In the genomic region with DNA sequence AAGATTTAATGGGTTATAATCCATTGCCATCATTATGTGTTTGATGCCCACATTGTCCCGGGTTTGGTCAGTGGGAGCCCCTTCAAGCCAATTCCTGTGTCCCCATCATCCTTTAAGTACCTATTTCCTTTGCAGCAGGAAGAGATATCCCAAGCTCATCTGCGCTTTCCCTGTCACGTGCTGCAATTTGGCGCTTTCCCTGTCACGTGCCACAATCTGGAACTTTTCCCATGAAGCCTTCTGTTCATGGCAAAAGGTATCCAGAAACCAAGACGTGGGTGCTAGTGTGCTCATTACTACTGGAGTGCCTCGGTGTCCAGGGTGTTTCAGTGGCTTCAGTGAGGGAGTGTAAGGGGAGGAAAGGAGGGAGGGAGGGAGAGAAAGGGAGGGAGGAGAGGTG, we compare ENCODE assay signal across 20 cellular contexts.
A peak's percentile ranks its signal among the peaks of the same experiment; 100 is the strongest.
DNase-seq lines count a peak whose midpoint lies in the region; ATAC-seq, FAIRE-seq and TF ChIP-seq lines count a peak whose summit lies in the region.
"Had no signal": no experiment of that assay in that cellular context is flagged by ENCODE, and none has a peak within 500 bp of the region (broad histone marks: within the 10 kb centered on the region; RNA-seq: fewer than 3 reads in every experiment).

No MANE protein-coding gene starts in this region.

- H3K9me1 ChIP-seq in IMR-90 (ENCODE audit: insufficient read depth, low read length) = peaks cover 5% of the 10 kb centered on the region
- H3K9me1 ChIP-seq in K562 (ENCODE audit: control insufficient read depth, insufficient read depth, low read length) = no peaks in the 10 kb centered on the region

- no peak overlapping the region for H3K9ac ChIP-seq in IMR-90 (ENCODE audit: low read depth, low read length)
- no peak overlapping the region for H3K9ac ChIP-seq in K562 (ENCODE audit: insufficient read depth in 1 of 2, low read depth in 2 of 2, low read length in 2 of 2)
- no peak overlapping the region for H3K9ac ChIP-seq in endodermal cell (ENCODE audit: extremely low read depth, low read length, poor library complexity, severe bottlenecking)
- H3K9ac ChIP-seq: BLaER1 treated with 17β-estradiol and CSF1 and Interleukin-3, amounts not matched to agents 10 nM and 100 nM had no signal

- DNase-seq in IMR-90 (no peak), K562 (ENCODE audit: extremely low read depth in 1 of 4, low spot score in 3 of 4) (no peak), mesenteric fat pad (ENCODE audit: low spot score) (peak; percentile 8), upper lobe of right lung (peak; percentile 5), COLO829 (ENCODE audit: low spot score) (no peak), endodermal cell (no peak), NCI-H1436 (lab: John Stamatoyannopoulos, UW) (no peak)
- DNase-seq: DMS153, DMS79, GDM1, H9 had no signal

- H2AK5ac ChIP-seq in IMR-90 (ENCODE audit: low read depth, low read length) = peak overlapping the region; percentile 90

- H3K14ac ChIP-seq in IMR-90 (replicated peaks; ENCODE audit: low read depth, low read length) = peak overlapping the region; percentile 71; the same call in 1 of the 2 replicates

- POLR2A ChIA-PET in IMR-90 (lab: Charles Lee; ENCODE audit: unreplicated experiment) = no interaction called here
- POLR2A ChIA-PET in K562 (lab: Yijun Ruan, JAX) = no interaction called here

- peak overlapping the region; percentile 90 for H2BK120ac ChIP-seq in IMR-90 (ENCODE audit: low read depth, low read length)

- no peak overlapping the region; the same call in 1 of the 2 replicates for H4K5ac ChIP-seq in IMR-90 (ENCODE audit: low read depth, low read length)

- no peaks in the 10 kb centered on the region for H3K27me3 ChIP-seq in IMR-90 (ENCODE audit: control insufficient read depth, insufficient read depth, low read length)
- H3K27me3 ChIP-seq in K562 (ENCODE audit: control insufficient read depth in 2 of 2, insufficient read depth in 2 of 2, low read length in 2 of 2) = peaks cover 0 to 32% of the 10 kb centered on the region in 2 experiments; a peak in 3 of 5 replicates
- H3K27me3 ChIP-seq in upper lobe of right lung = no peaks in the 10 kb centered on the region
- H3K27me3 ChIP-seq in endodermal cell (ENCODE audit: control insufficient read depth, insufficient read depth, low read length, poor library complexity, severe bottlenecking) = no peaks in the 10 kb centered on the region
- H3K27me3 ChIP-seq: BLaER1 treated with 17β-estradiol and CSF1 and Interleukin-3, amounts not matched to agents 10 nM and 100 nM had no signal

- no peak for ATAC-seq in IMR-90 (ENCODE audit: low read depth)
- no peak for ATAC-seq in K562
- ATAC-seq in upper lobe of right lung = no peak
- no peak for ATAC-seq in GM18520 (IDR thresholded peaks at IDR 0.05; ENCODE audit: unreplicated experiment)

- no peaks in the 10 kb centered on the region for H3K79me1 ChIP-seq in IMR-90 (ENCODE audit: low read depth in 1 of 2, low read length in 2 of 2)

- H3K4me1 Mint-ChIP-seq in endodermal cell = no peaks in the 10 kb centered on the region
- H3K4me1 Mint-ChIP-seq: B cell, H9 had no signal

- intact Hi-C loops in IMR-90 (cut with micrococcal nuclease) = no loop called here
- intact Hi-C loops in K562 (cut with micrococcal nuclease) = no loop called here
- intact Hi-C loops in upper lobe of right lung (cut with DNase I) = no loop called here

- 0 out of 2 replicates have a peak overlapping the region, but pooled peaks have one; percentile 28 for H3K18ac ChIP-seq in IMR-90 (ENCODE audit: low read depth, low read length)

- H2BK5ac ChIP-seq in IMR-90 (ENCODE audit: low read depth, low read length, poor library complexity, severe bottlenecking) = no peak overlapping the region

- H4K20me1 ChIP-seq in IMR-90 (ENCODE audit: insufficient read depth, low read length) = no peaks in the 10 kb centered on the region
- no peaks in the 10 kb centered on the region for H4K20me1 ChIP-seq in K562 (replicated peaks; ENCODE audit: control insufficient read depth, insufficient read depth, low read length)
- H4K20me1 ChIP-seq: BLaER1 treated with 17β-estradiol and CSF1 and Interleukin-3, amounts not matched to agents 10 nM and 100 nM had no signal

- CTCF ChIA-PET in IMR-90 (lab: Yijun Ruan, JAX) (no interaction called here), K562 (lab: Yijun Ruan, JAX; ENCODE audit: low intra/inter-chr PET ratio) (no interaction called here)

- H2BK20ac ChIP-seq in IMR-90 (ENCODE audit: low read depth, low read length) = peak overlapping the region; percentile 76

- H2AFZ ChIP-seq in IMR-90 (replicated peaks; ENCODE audit: low read length, poor library complexity) = no peak overlapping the region
- no peak overlapping the region for H2AFZ ChIP-seq in K562 (ENCODE audit: low read depth, low read length)

- H3K4me1 ChIP-seq in IMR-90 (ENCODE audit: control insufficient read depth, insufficient read depth, low read length) (peaks cover 4% of the 10 kb centered on the region), K562 (replicated peaks in 1 of 2; ENCODE audit: control insufficient read depth in 2 of 2, insufficient read depth in 2 of 2, low read length in 2 of 2) (peaks cover 0 to 8% of the 10 kb centered on the region in 2 experiments; a peak in 1 of 5 replicates), upper lobe of right lung (no peaks in the 10 kb centered on the region), endodermal cell (ENCODE audit: control insufficient read depth, insufficient read depth, low read length) (no peaks in the 10 kb centered on the region)
- H3K4me1 ChIP-seq: BLaER1 treated with 17β-estradiol and CSF1 and Interleukin-3, amounts not matched to agents 10 nM and 100 nM had no signal

- peak overlapping the region; percentile 17 to 55; a peak in 1 of 4 replicates for H4K8ac ChIP-seq in IMR-90 (ENCODE audit: low read depth in 2 of 2, low read length in 2 of 2)

- in situ Hi-C loops in IMR-90 (cut with MboI; ENCODE audit: low sequenced_read_pairs) (no loop called here), K562 (cut with MboI) (no loop called here)

- TF ChIP-seq RAD21 in IMR-90 (IDR thresholded peaks at IDR 0.05; ENCODE audit: low read length) (no peak), K562 (CRISPR knock-in tag; conservative IDR thresholded peaks at IDR 0.05 in 1 of 2, IDR thresholded peaks at IDR 0.05 in 1 of 2) (no peak)

- no peak overlapping the region for H3K4me3 ChIP-seq in IMR-90 (ENCODE audit: insufficient read depth, low read depth, low read length)
- no peak overlapping the region for H3K4me3 ChIP-seq in K562
- H3K4me3 ChIP-seq in upper lobe of right lung = no peak overlapping the region
- H3K4me3 ChIP-seq in endodermal cell (ENCODE audit: low read length) = no peak overlapping the region
- H3K4me3 ChIP-seq: BLaER1 treated with 17β-estradiol and CSF1 and Interleukin-3, amounts not matched to agents 10 nM and 100 nM had no signal

- H3K56ac ChIP-seq in IMR-90 (ENCODE audit: extremely low read depth, insufficient read depth, low read length) = no peak overlapping the region; the same call in 1 of the 2 replicates

- H3K27ac ChIP-seq in IMR-90 (ENCODE audit: insufficient read depth, low read length) (no peak overlapping the region; the same call in 1 of the 2 replicates), K562 (ENCODE audit: extremely low read depth, low read depth, low read length) (no peak overlapping the region), upper lobe of right lung (no peak overlapping the region), endodermal cell (ENCODE audit: low read depth, low read length) (no peak overlapping the region)
- H3K27ac ChIP-seq: BLaER1 treated with 17β-estradiol and CSF1 and Interleukin-3, amounts not matched to agents 10 nM and 100 nM; HL-60 had no signal

- H4K91ac ChIP-seq in IMR-90 (ENCODE audit: insufficient read depth, low read depth, low read length) = peak overlapping the region; percentile 87

- no peaks in the 10 kb centered on the region for H3K9me3 ChIP-seq in IMR-90 (ENCODE audit: control insufficient read depth, insufficient read depth, low read length)
- no peaks in the 10 kb centered on the region for H3K9me3 ChIP-seq in K562 (replicated peaks; ENCODE audit: control insufficient read depth, insufficient read depth, low read depth, low read length)
- no peaks in the 10 kb centered on the region for H3K9me3 ChIP-seq in upper lobe of right lung
- H3K9me3 ChIP-seq in endodermal cell (ENCODE audit: control insufficient read depth, low read length) = no peaks in the 10 kb centered on the region
- H3K9me3 ChIP-seq: BLaER1 treated with 17β-estradiol and CSF1 and Interleukin-3, amounts not matched to agents 10 nM and 100 nM had no signal

- 0 out of 3 replicates have a peak overlapping the region, but pooled peaks have one; percentile 68 for H2BK15ac ChIP-seq in IMR-90 (ENCODE audit: low read depth, low read length)

- H3K36me3 Mint-ChIP-seq in endodermal cell (ENCODE audit: low read depth) = no peaks in the 10 kb centered on the region

- no peak overlapping the region for H2AK9ac ChIP-seq in IMR-90 (replicated peaks; ENCODE audit: low read depth, low read length, poor library complexity)

- TF ChIP-seq EP300 in K562 (IDR thresholded peaks at IDR 0.05; ENCODE audit: low read length) = no peak

- H3K23ac ChIP-seq in IMR-90 (ENCODE audit: low read depth, low read length) = no peak overlapping the region

- no peaks in the 10 kb centered on the region for H3K36me3 ChIP-seq in IMR-90 (ENCODE audit: control insufficient read depth, insufficient read depth, low read length)
- H3K36me3 ChIP-seq in K562 (ENCODE audit: control insufficient read depth, insufficient read depth, low read length) = no peaks in the 10 kb centered on the region
- H3K36me3 ChIP-seq in upper lobe of right lung = no peaks in the 10 kb centered on the region
- no peaks in the 10 kb centered on the region for H3K36me3 ChIP-seq in endodermal cell (ENCODE audit: control insufficient read depth, insufficient read depth, low read length)
- H3K36me3 ChIP-seq: BLaER1 treated with 17β-estradiol and CSF1 and Interleukin-3, amounts not matched to agents 10 nM and 100 nM had no signal

- BruUV-seq in IMR-90 (replicated peaks; lab: Mats Ljungman, UMichigan) = no TSS peak
- no TSS peak for BruUV-seq in K562 (replicated peaks; lab: Mats Ljungman, UMichigan)

- H3K9me3 Mint-ChIP-seq in endodermal cell = peaks cover 8% of the 10 kb centered on the region

- no peak overlapping the region for H3K27ac Mint-ChIP-seq in endodermal cell
- H3K27ac Mint-ChIP-seq: B cell, H9 had no signal

- dilution Hi-C loops in IMR-90 (cut with HindIII; ENCODE audit: low sequenced_read_pairs, unreplicated experiment) = no loop called here

- WGBS in IMR-90 (ENCODE audit: extremely low coverage in 2 of 2, insufficient read length in 1 of 2), 2 experiments = 86% methylated on average over 5 of the region's 7 CpGs; no CpG with 5 or more reads in 1 of the 2 experiments
- 10% methylated on average over 6 of the region's 7 CpGs for WGBS in K562 (ENCODE audit: insufficient coverage, low coverage, missing lambda C conversion rate)
- WGBS in endodermal cell (ENCODE audit: insufficient coverage in 1 of 2, insufficient read length in 1 of 2), 2 experiments = 87 to 91% methylated on average over 6 to 7 of the region's 7 CpGs

- no peak for FAIRE-seq in K562 (lab: Jason Lieb, UNC)
- FAIRE-seq: GM12892, GM18507, GM19239, H1, HTR-8/SVneo had no signal

- no peak overlapping the region for H3K4me3 Mint-ChIP-seq in endodermal cell
- H3K4me3 Mint-ChIP-seq: B cell, H9 had no signal

- peak overlapping the region; percentile 76 for H3K4ac ChIP-seq in IMR-90 (ENCODE audit: low read depth, low read length)

- no peak overlapping the region for H3K4me2 ChIP-seq in IMR-90 (ENCODE audit: low read depth, low read length)
- H3K4me2 ChIP-seq in K562 (ENCODE audit: insufficient read depth, low read length) = no peak overlapping the region
- H3K4me2 ChIP-seq: BLaER1 treated with 17β-estradiol and CSF1 and Interleukin-3, amounts not matched to agents 10 nM and 100 nM had no signal

- no peak for TF ChIP-seq POLR2A in IMR-90 (IDR thresholded peaks at IDR 0.05; ENCODE audit: low read depth, low read length)
- no peak for TF ChIP-seq POLR2A in K562 (conservative IDR thresholded peaks at IDR 0.05)

- H3K27me3 Mint-ChIP-seq in endodermal cell (ENCODE audit: insufficient read depth) = peaks cover 8% of the 10 kb centered on the region
- H3K27me3 Mint-ChIP-seq: B cell had no signal

- H3K79me2 ChIP-seq in K562 (ENCODE audit: control insufficient read depth, insufficient read depth, low read length) = no peaks in the 10 kb centered on the region

- no peak for TF ChIP-seq CTCF in IMR-90 (conservative IDR thresholded peaks at IDR 0.05; ENCODE audit: low read depth, low read length)
- TF ChIP-seq CTCF in K562 (IDR thresholded peaks at IDR 0.05 in 2 of 3, conservative IDR thresholded peaks at IDR 0.05 in 1 of 3; ENCODE audit: insufficient read depth in 2 of 3, low read depth in 1 of 3, low read length in 3 of 3) = no peak
- no peak for TF ChIP-seq CTCF in upper lobe of right lung (IDR thresholded peaks at IDR 0.05)
- TF ChIP-seq CTCF in endodermal cell (conservative IDR thresholded peaks at IDR 0.05) = no peak

Comparison
In these comparisons a context has a peak if more than half of its experiments do, and no peak if none do; other contexts are left out.
1. DNase-seq: peak in mesenteric fat pad (single experiment) and upper lobe of right lung (single experiment); none in IMR-90 (single experiment), K562 (0 of 4), COLO829 (single experiment), endodermal cell (single experiment) and NCI-H1436 (single experiment).